In genomic region chr9:130336027-130336595, GRCh38 we compare ENCODE assay signal across 18 cellular contexts.
"Had no signal": no experiment of that assay in that cellular context is flagged by ENCODE, and none has a peak within 500 bp of the region (broad histone marks: within the 10 kb centered on the region; RNA-seq: fewer than 3 reads in every experiment).

No MANE protein-coding gene starts in this region.

- H3K9me3 Mint-ChIP-seq: activated naive CD4-positive, alpha-beta T cell treated with anti-CD3 and anti-CD28 coated beads, Interleukin-2, amount 50 U/mL, for 72 hours; activated T-helper 1 cell treated with anti-CD3 and anti-CD28 coated beads, Interleukin-12 subunit alpha, Interleukin-12 subunit beta, Interleukin-2, Interleukin-4 antibody, amounts not matched to agents 30 ng/mL and 10 ng/mL and 1 ng/mL, durations not matched to agents 14 hours and 24 hours and 36 hours; effector memory CD8-positive, alpha-beta T cell; natural killer cell treated with Interleukin-12 subunit alpha and Interleukin-12 subunit beta and Interleukin-15 and Interleukin-18, amount 100 ng/mL, for 72 hours had no signal

- DNase-seq: activated CD4-positive, alpha-beta T cell treated with anti-CD3 and anti-CD28 coated beads for 36 hours; activated CD4-positive, alpha-beta T cell treated with anti-CD3 and anti-CD28 coated beads, Interleukin-2, amount 50 U/mL, for 48 hours; activated gamma-delta T cell treated with Interleukin-2 at 50 U/mL for 16 hours; amniotic stem cell; dermis blood vessel endothelial cell; effector memory CD8-positive, alpha-beta T cell; spleen; stimulated activated CD4-positive, alpha-beta T cell treated with anti-CD3 and anti-CD28 coated beads, Interleukin-4, amount 100 ng/mL, for 4 hours; SW 1271; T-helper 2 cell; testis had no signal

- H3K36me3 ChIP-seq: spleen, upper lobe of left lung had no signal

- H3K4me3 ChIP-seq: spleen, testis, upper lobe of left lung had no signal

- H3K27ac ChIP-seq: spleen, testis, upper lobe of left lung, VCaP had no signal

- H3K4me1 Mint-ChIP-seq: activated CD4-positive, alpha-beta T cell treated with anti-CD3 and anti-CD28 coated beads for 36 hours; memory B cell had no signal

- H3K9me3 ChIP-seq: spleen, testis, upper lobe of left lung had no signal

- ATAC-seq: activated CD4-positive, alpha-beta T cell treated with anti-CD3 and anti-CD28 coated beads for 36 hours; activated naive CD4-positive, alpha-beta T cell treated with anti-CD3 and anti-CD28 coated beads, Interleukin-2, amount 50 U/mL, for 72 hours; effector memory CD8-positive, alpha-beta T cell; natural killer cell treated with Interleukin-12 subunit alpha and Interleukin-12 subunit beta and Interleukin-15 and Interleukin-18, amount 100 ng/mL, for 72 hours; stimulated activated memory B cell treated with anti-CD40 and anti-IgM and Interleukin-4, amounts not matched to agents 10 μg/mL and 1 μg/mL and 100 μg/mL, for 72 hours had no signal

- H3K4me3 Mint-ChIP-seq: activated CD4-positive, alpha-beta T cell treated with anti-CD3 and anti-CD28 coated beads for 36 hours; activated T-helper 1 cell treated with anti-CD3 and anti-CD28 coated beads, Interleukin-12 subunit alpha, Interleukin-12 subunit beta, Interleukin-2, Interleukin-4 antibody, amounts not matched to agents 30 ng/mL and 10 ng/mL and 1 ng/mL, durations not matched to agents 14 hours and 24 hours and 36 hours; effector memory CD8-positive, alpha-beta T cell; memory B cell; natural killer cell treated with Interleukin-12 subunit alpha and Interleukin-12 subunit beta and Interleukin-15 and Interleukin-18, amount 100 ng/mL, for 72 hours; stimulated activated memory B cell treated with anti-CD40 and anti-IgM and Interleukin-4, amounts not matched to agents 10 μg/mL and 1 μg/mL and 100 μg/mL, for 72 hours had no signal

- H3K27me3 ChIP-seq: testis, upper lobe of left lung had no signal

- H3K36me3 Mint-ChIP-seq: activated naive CD4-positive, alpha-beta T cell treated with anti-CD3 and anti-CD28 coated beads, Interleukin-2, amount 50 U/mL, for 72 hours; memory B cell; natural killer cell treated with Interleukin-12 subunit alpha and Interleukin-12 subunit beta and Interleukin-15 and Interleukin-18, amount 100 ng/mL, for 72 hours; stimulated activated memory B cell treated with anti-CD40 and anti-IgM and Interleukin-4, amounts not matched to agents 10 μg/mL and 1 μg/mL and 100 μg/mL, for 72 hours had no signal

- H3K4me1 ChIP-seq: spleen, upper lobe of left lung had no signal
